ENCODE assay signal across 28 cellular contexts in genomic region chr2:236527198-236527640, GRCh38. TPM values are rescaled to one million over a fixed set of nuclear protein-coding genes. Genes with fewer than 3 reads are reported as not detected.
"Had no signal": no experiment of that assay in that cellular context is flagged by ENCODE, and none has a peak within 500 bp of the region (broad histone marks: within the 10 kb centered on the region; RNA-seq: fewer than 3 reads in every experiment).

No MANE protein-coding gene starts in this region.

- H3K4me3 ChIP-seq: colonic mucosa, esophagus squamous epithelium, left lung, lung, sigmoid colon, spleen, testis, upper lobe of left lung had no signal

- H3K4me1 ChIP-seq: colonic mucosa, left lung, testis, upper lobe of left lung had no signal

- H3K36me3 Mint-ChIP-seq: brain, T-cell had no signal

- H3K27me3 ChIP-seq: colonic mucosa, esophagus squamous epithelium, left lung, sigmoid colon, spleen, testis, upper lobe of left lung had no signal

- H3K9me3 ChIP-seq: colonic mucosa, esophagus squamous epithelium, left lung, sigmoid colon, spleen, testis, upper lobe of left lung had no signal

- H3K27ac Mint-ChIP-seq: activated CD8-positive, alpha-beta T cell treated with anti-CD3 and anti-CD28 coated beads, Interleukin-2, amount 10 ng/mL, durations not matched to agents 7 days and 5 days; activated naive CD8-positive, alpha-beta T cell treated with anti-CD3 and anti-CD28 coated beads, Interleukin-2, amount 50 U/mL, for 24 hours; activated T-helper 1 cell treated with anti-CD3 and anti-CD28 coated beads, Interleukin-12 subunit alpha, Interleukin-12 subunit beta, Interleukin-2, Interleukin-4 antibody, amounts not matched to agents 30 ng/mL and 10 ng/mL and 1 ng/mL, durations not matched to agents 14 hours and 24 hours and 36 hours; brain; endodermal cell; T-cell; T-helper 2 cell treated with Interferon-gamma antibody and Interleukin-4, amounts not matched to agents 5 μg/mL and 100 μg/mL, for 36 hours had no signal

- H3K27ac ChIP-seq: colonic mucosa, esophagus squamous epithelium, left lung, sigmoid colon, spleen, testis, upper lobe of left lung, WERI-Rb-1 had no signal

- H3K9me3 Mint-ChIP-seq: activated naive CD8-positive, alpha-beta T cell treated with anti-CD3 and anti-CD28 coated beads, Interleukin-2, amount 50 U/mL, for 24 hours; activated T-helper 1 cell treated with anti-CD3 and anti-CD28 coated beads, Interleukin-12 subunit alpha, Interleukin-12 subunit beta, Interleukin-2, Interleukin-4 antibody, amounts not matched to agents 30 ng/mL and 10 ng/mL and 1 ng/mL, durations not matched to agents 14 hours and 24 hours and 36 hours; central memory CD8-positive, alpha-beta T cell; T-cell; T-helper 2 cell treated with Interferon-gamma antibody and Interleukin-4, amounts not matched to agents 5 μg/mL and 100 μg/mL, for 36 hours had no signal

- DNase-seq: activated CD4-positive, alpha-beta T cell treated with anti-CD3 and anti-CD28 coated beads for 1 hour; activated CD4-positive, alpha-beta T cell treated with anti-CD3 and anti-CD28 coated beads, Interleukin-2, amount 50 U/mL, for 1 hour; activated CD8-positive, alpha-beta T cell treated with anti-CD3 and anti-CD28 coated beads, Interleukin-2, amount 10 ng/mL, durations not matched to agents 7 days and 5 days; activated gamma-delta T cell; activated naive CD4-positive, alpha-beta T cell treated with anti-CD3 and anti-CD28 coated beads, Interleukin-2, amount 50 U/mL, for 16 hours; activated naive CD8-positive, alpha-beta T cell treated with anti-CD3 and anti-CD28 coated beads, Interleukin-2, amount 50 U/mL, for 24 hours; anterior cingulate cortex; colonic mucosa; endodermal cell; esophagus squamous epithelium; kidney glomerular epithelial cell; left lung; occipital lobe; posterior cingulate gyrus; sigmoid colon; spleen; stimulated activated CD4-positive, alpha-beta T cell treated with anti-CD3 and anti-CD28 coated beads, Interleukin-4, amount 100 ng/mL, for 1 hour; stimulated activated naive CD4-positive, alpha-beta T cell; T-cell; testis; upper lobe of left lung; WERI-Rb-1 had no signal

- H3K36me3 ChIP-seq: colonic mucosa, esophagus squamous epithelium, left lung, sigmoid colon, spleen, upper lobe of left lung, WERI-Rb-1 had no signal

- H3K4me1 Mint-ChIP-seq: activated naive CD8-positive, alpha-beta T cell treated with anti-CD3 and anti-CD28 coated beads, Interleukin-2, amount 50 U/mL, for 24 hours; central memory CD8-positive, alpha-beta T cell; T-cell had no signal

- H3K4me3 Mint-ChIP-seq: activated CD8-positive, alpha-beta T cell treated with anti-CD3 and anti-CD28 coated beads, Interleukin-2, amount 10 ng/mL, durations not matched to agents 7 days and 5 days; activated naive CD8-positive, alpha-beta T cell treated with anti-CD3 and anti-CD28 coated beads, Interleukin-2, amount 50 U/mL, for 24 hours; activated T-helper 1 cell treated with anti-CD3 and anti-CD28 coated beads, Interleukin-12 subunit alpha, Interleukin-12 subunit beta, Interleukin-2, Interleukin-4 antibody, amounts not matched to agents 30 ng/mL and 10 ng/mL and 1 ng/mL, durations not matched to agents 14 hours and 24 hours and 36 hours; brain; central memory CD8-positive, alpha-beta T cell; endodermal cell; T-cell; T-helper 2 cell treated with Interferon-gamma antibody and Interleukin-4, amounts not matched to agents 5 μg/mL and 100 μg/mL, for 36 hours had no signal

RNA-seq across cellular contexts. Expression of gene ACKR3, which starts 42.4 kb away (rescaled TPM):
- total RNA-seq: myocyte had no signal
